Comparison of ENCODE assay signal across 8 cellular contexts in the genomic region with DNA sequence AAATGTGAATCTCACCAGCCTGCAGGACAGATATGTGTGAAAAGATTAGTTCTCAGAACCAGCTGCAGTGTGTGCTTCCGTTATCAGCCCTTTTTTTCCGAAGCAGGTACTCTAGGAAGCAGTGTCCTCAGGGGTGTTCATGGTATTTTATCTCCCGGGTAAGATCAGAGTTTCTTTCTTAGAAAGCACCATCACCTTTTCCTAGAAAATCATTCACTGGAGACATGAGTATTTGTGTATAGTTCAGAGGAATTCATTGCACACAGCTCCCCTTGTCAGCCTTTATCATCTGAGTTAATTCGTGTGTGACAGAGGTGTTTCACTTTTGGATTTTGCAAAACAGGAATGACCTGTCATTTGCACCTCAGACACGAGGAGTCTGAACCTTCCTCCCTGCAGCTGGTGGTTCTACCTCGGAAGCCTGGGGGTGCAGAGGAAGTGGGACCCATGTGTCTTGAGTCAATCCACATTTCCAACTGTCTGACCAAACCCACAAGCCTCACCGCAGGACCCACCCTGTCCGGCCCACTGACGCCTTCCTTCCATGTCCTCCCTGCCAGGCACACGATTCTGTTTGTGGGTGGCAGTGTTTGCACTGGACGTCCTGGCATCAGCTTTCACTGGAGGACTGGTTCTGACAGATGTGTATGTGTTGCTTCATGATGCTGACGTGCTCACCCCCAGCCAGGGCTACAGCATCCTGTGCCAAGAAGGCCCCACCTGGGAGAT.
DNase-seq lines count a peak whose midpoint lies in the region; ATAC-seq and TF ChIP-seq lines count a peak whose summit lies in the region.

No MANE protein-coding gene starts in this region.

- H3K4me1 ChIP-seq in sigmoid colon (peaks cover 0 to 11% (median 9%) of the 10 kb centered on the region in 4 donors), adrenal gland (replicated peaks in 1 of 2) (peaks cover 2 to 5% of the 10 kb centered on the region in 2 donors)

- H3K27me3 ChIP-seq in sigmoid colon (no peaks in the 10 kb centered on the region), adrenal gland (no peaks in the 10 kb centered on the region)

- H3K27ac ChIP-seq in sigmoid colon (no peak overlapping the region), adrenal gland (no peak overlapping the region), caudate nucleus (ENCODE audit: low read depth, low read length) (no peak overlapping the region)

- no peak for TF ChIP-seq POLR2A in sigmoid colon (IDR thresholded peaks at IDR 0.05)
- TF ChIP-seq POLR2A in adrenal gland (IDR thresholded peaks at IDR 0.05): no peak

- TF ChIP-seq CTCF in sigmoid colon (IDR thresholded peaks at IDR 0.05) (no peak), adrenal gland (IDR thresholded peaks at IDR 0.05) (no peak)

- peak; percentile 64 for DNase-seq in GM19238 (ENCODE audit: insufficient read length, low spot score)
- peak; percentile 84 to 90 for DNase-seq in activated CD4-positive, alpha-beta T cell treated with anti-CD3 and anti-CD28 coated beads, Interleukin-2, amount 50 U/mL, for 48 hours
- DNase-seq in sigmoid colon: peak; percentile 38
- DNase-seq in NCI-H446 treated with DMSO at 0.1 percent for 48 hours (lab: John Stamatoyannopoulos, UW): no peak
- DNase-seq in adrenal gland: no peak
- no peak for DNase-seq in HPDE6-E6E7 (ENCODE audit: extremely low spot score)
- no peak for DNase-seq in caudate nucleus (lab: John Stamatoyannopoulos, UW)

- no peak for TF ChIP-seq EP300 in sigmoid colon (IDR thresholded peaks at IDR 0.05)

- ATAC-seq in HG03139 (IDR thresholded peaks at IDR 0.05; ENCODE audit: unreplicated experiment): peak; percentile 71

- H3K36me3 ChIP-seq in sigmoid colon (peaks cover 0 to 27% (median 7%) of the 10 kb centered on the region in 4 donors), adrenal gland (replicated peaks in 1 of 2) (peaks cover 0 to 16% of the 10 kb centered on the region in 2 donors)

- 51 to 81% methylated on average over 12 of the region's 12 CpGs for WGBS in sigmoid colon, 2 donors
- 65 to 82% (median 77%) methylated on average over 11 to 12 of the region's 12 CpGs for WGBS in adrenal gland, 4 donors

- H3K4me3 ChIP-seq in sigmoid colon: no peak overlapping the region
- H3K4me3 ChIP-seq in adrenal gland: no peak overlapping the region

- H3K9me3 ChIP-seq in sigmoid colon: no peaks in the 10 kb centered on the region
- H3K9me3 ChIP-seq in adrenal gland (replicated peaks in 1 of 3): no peaks in the 10 kb centered on the region

- intact Hi-C loops in sigmoid colon (cut with DNase I) (no loop called here), adrenal gland (cut with DNase I) (no loop called here)

Comparison
In these comparisons a context has a peak if more than half of its experiments do, and no peak if none do; other contexts are left out.
1. DNase-seq: peak in GM19238 (single experiment), activated CD4-positive, alpha-beta T cell treated with anti-CD3 and anti-CD28 coated beads, Interleukin-2, amount 50 U/mL, for 48 hours (2 of 2) and sigmoid colon (single experiment); none in NCI-H446 treated with DMSO at 0.1 percent for 48 hours (single experiment), adrenal gland (0 of 7), HPDE6-E6E7 (single experiment) and caudate nucleus (0 of 61).